In the genomic region with DNA sequence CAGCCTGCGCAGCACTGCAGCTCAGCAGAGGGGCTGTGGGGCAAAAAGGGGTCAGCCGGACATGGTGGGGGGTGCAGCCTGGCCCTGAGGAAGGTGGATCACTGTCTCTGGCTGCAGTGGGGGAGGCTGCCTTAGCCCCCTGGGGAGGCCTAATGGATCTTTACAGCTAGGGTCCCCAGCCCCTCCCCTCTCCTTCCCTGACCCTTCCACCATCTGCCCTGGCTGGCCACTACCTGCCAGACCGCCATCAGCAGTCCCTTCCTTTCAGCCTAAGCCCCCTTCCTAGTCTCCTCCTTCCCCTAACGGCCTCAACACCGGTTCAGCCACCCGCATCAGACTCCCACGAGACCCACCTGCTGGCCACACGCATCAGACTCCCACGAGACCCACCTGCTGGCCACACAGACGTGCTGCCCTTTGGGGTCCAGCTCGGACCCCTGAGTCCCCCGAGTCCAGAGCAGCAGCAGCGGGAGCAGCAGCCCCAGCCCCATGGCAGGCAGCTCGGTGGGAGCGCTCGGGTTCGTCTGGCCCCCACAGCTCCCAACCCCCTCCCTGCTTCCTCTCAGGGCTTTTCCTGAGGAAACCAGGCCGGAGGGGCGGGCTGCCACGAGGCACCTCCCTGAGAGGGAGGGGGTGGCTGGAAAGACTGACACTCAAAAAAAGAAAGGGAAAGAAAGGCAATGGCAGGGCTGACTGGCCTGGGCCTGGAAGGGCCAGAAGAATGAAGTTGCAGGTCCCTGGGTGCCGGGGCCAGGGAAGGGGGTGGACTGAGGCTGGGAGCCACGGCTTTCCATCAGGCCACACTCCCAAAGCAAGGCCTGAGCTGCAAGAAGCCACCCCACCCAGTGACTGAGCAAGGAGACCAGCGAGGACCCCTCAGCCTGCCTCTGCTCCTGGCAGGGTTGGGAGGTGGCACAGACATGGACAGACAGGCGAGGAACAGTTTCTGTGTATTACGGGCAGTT, we compare ENCODE assay signal across 8 cellular contexts. TPM values are rescaled to one million over a fixed set of nuclear protein-coding genes. Genes with fewer than 3 reads are reported as not detected.
DNase-seq lines count a peak whose midpoint lies in the region; ATAC-seq, FAIRE-seq and TF ChIP-seq lines count a peak whose summit lies in the region.

Gene SCARF1, minus strand, starts transcription at position 526 of the 965 bp plus-strand sequence. Its CDS starts 35 bp downstream, at position 491.

- H3K36me3 Mint-ChIP-seq in activated T-helper 1 cell treated with anti-CD3 and anti-CD28 coated beads, Interleukin-12 subunit alpha, Interleukin-12 subunit beta, Interleukin-2, Interleukin-4 antibody, amounts not matched to agents 30 ng/mL and 10 ng/mL and 1 ng/mL, durations not matched to agents 14 hours and 24 hours and 36 hours (ENCODE audit: low read depth) = peaks cover 7% of the 10 kb centered on the region

- DNase-seq in GM18507 (ENCODE audit: extremely low spot score, insufficient read length, low read depth) = no peak
- no peak for DNase-seq in activated T-helper 1 cell treated with anti-CD3 and anti-CD28 coated beads, Interleukin-12 subunit alpha, Interleukin-12 subunit beta, Interleukin-2, Interleukin-4 antibody, amounts not matched to agents 30 ng/mL and 10 ng/mL and 1 ng/mL, durations not matched to agents 14 hours and 24 hours and 36 hours (ENCODE audit: low spot score)
- no peak for DNase-seq in keratinocyte (ENCODE audit: low read depth, low spot score)
- DNase-seq in spleen = peak; percentile 89
- DNase-seq in COLO668 (lab: John Stamatoyannopoulos, UW; ENCODE audit: unreplicated experiment) = no peak
- no peak for DNase-seq in effector CD4-positive, alpha-beta T cell
- no peak for DNase-seq in ACHN

- H3K79me2 ChIP-seq in keratinocyte (ENCODE audit: control insufficient read depth, insufficient read depth, low read length) = no peaks in the 10 kb centered on the region

- H3K9me3 ChIP-seq in keratinocyte (ENCODE audit: control insufficient read depth, low read depth, low read length) = no peaks in the 10 kb centered on the region
- H3K9me3 ChIP-seq in spleen = no peaks in the 10 kb centered on the region

- no peak for TF ChIP-seq CTCF in keratinocyte (optimal IDR thresholded peaks at IDR 0.05 in 1 of 3, IDR thresholded peaks at IDR 0.05 in 1 of 3, conservative IDR thresholded peaks at IDR 0.05 in 1 of 3; ENCODE audit: extremely low read depth in 1 of 3, insufficient read depth in 2 of 3, low read length in 3 of 3)
- TF ChIP-seq CTCF in spleen (IDR thresholded peaks at IDR 0.05 in 8 of 11, conservative IDR thresholded peaks at IDR 0.05 in 3 of 11) = no peak

- H3K27ac ChIP-seq in keratinocyte (ENCODE audit: control insufficient read depth, insufficient read depth, low read length) (no peak within 1 kb of the TSS), spleen (peak within 1 kb of the TSS; percentile 71 to 99 (median 86))

- peak within 1 kb of the TSS; percentile 67 for H3K4me2 ChIP-seq in keratinocyte (ENCODE audit: control insufficient read depth, extremely low read depth, insufficient read depth, low read depth, low read length)

- H2AFZ ChIP-seq in keratinocyte (ENCODE audit: control insufficient read depth, low read length) = no peak within 1 kb of the TSS

- FAIRE-seq in GM18507 (lab: Jason Lieb, UNC) (peak; percentile 36), keratinocyte (lab: Jason Lieb, UNC) (no peak)

- no peak within 1 kb of the TSS for H3K9ac ChIP-seq in keratinocyte (ENCODE audit: control insufficient read depth, extremely low read depth, insufficient read depth, low read length)

- H3K27me3 ChIP-seq in keratinocyte (ENCODE audit: control insufficient read depth, extremely low read depth, insufficient read depth, low read length) (no peaks in the 10 kb centered on the region), spleen (replicated peaks in 1 of 7) (no peaks in the 10 kb centered on the region)

- no peaks in the 10 kb centered on the region for H4K20me1 ChIP-seq in keratinocyte (ENCODE audit: control insufficient read depth, extremely low read depth, insufficient read depth, low read length)

- dilution Hi-C loops in keratinocyte (cut with MboI; ENCODE audit: extremely low pct_ligation_motif_present, low sequenced_read_pairs) = no loop called here

- H3K4me3 ChIP-seq in keratinocyte (ENCODE audit: control insufficient read depth in 2 of 3, extremely low read depth in 1 of 3, insufficient read depth in 2 of 3, low read depth in 1 of 3, low read length in 3 of 3) (no peak within 1 kb of the TSS), spleen (peak within 1 kb of the TSS; percentile 27 to 84 (median 66))

- peaks cover 26% of the 10 kb centered on the region for H3K4me1 Mint-ChIP-seq in activated T-helper 1 cell treated with anti-CD3 and anti-CD28 coated beads, Interleukin-12 subunit alpha, Interleukin-12 subunit beta, Interleukin-2, Interleukin-4 antibody, amounts not matched to agents 30 ng/mL and 10 ng/mL and 1 ng/mL, durations not matched to agents 14 hours and 24 hours and 36 hours (ENCODE audit: low read depth)

- H3K36me3 ChIP-seq in keratinocyte (ENCODE audit: control insufficient read depth in 2 of 2, extremely low read depth in 1 of 2, insufficient read depth in 2 of 2, low read length in 2 of 2) (peaks cover 0 to 1% of the 10 kb centered on the region in 2 experiments), spleen (peaks cover 0 to 33% (median 4%) of the 10 kb centered on the region in 6 donors)

- H3K9me1 ChIP-seq in keratinocyte (ENCODE audit: control insufficient read depth, extremely low read depth, insufficient read depth, low read length) = no peaks in the 10 kb centered on the region

- intact Hi-C loops in activated T-helper 1 cell treated with anti-CD3 and anti-CD28 coated beads, Interleukin-12 subunit alpha, Interleukin-12 subunit beta, Interleukin-2, Interleukin-4 antibody, amounts not matched to agents 30 ng/mL and 10 ng/mL and 1 ng/mL, durations not matched to agents 14 hours and 24 hours and 36 hours (cut with micrococcal nuclease) = loop anchor here (5.0 kb wide), 2 partner anchors 158 to 397 kb away; partner anchors contain the start of gene OVCA2
- intact Hi-C loops in spleen (cut with DNase I; ENCODE audit: low total_unique reads) = no loop called here

- 25 to 33% (median 28%) methylated on average over 19 to 25 of the region's 25 CpGs for WGBS in spleen, 5 donors

- no peak for ATAC-seq in GM19452 (IDR thresholded peaks at IDR 0.05; ENCODE audit: unreplicated experiment)

- H3K4me1 ChIP-seq in keratinocyte (ENCODE audit: control insufficient read depth, extremely low read depth, insufficient read depth, low read length) (peaks cover 31% of the 10 kb centered on the region), spleen (peaks cover 46 to 80% (median 66%) of the 10 kb centered on the region in 6 donors)

- no peaks in the 10 kb centered on the region for H3K9me3 Mint-ChIP-seq in activated T-helper 1 cell treated with anti-CD3 and anti-CD28 coated beads, Interleukin-12 subunit alpha, Interleukin-12 subunit beta, Interleukin-2, Interleukin-4 antibody, amounts not matched to agents 30 ng/mL and 10 ng/mL and 1 ng/mL, durations not matched to agents 14 hours and 24 hours and 36 hours

- peak within 1 kb of the TSS; percentile 85 for H3K4me3 Mint-ChIP-seq in activated T-helper 1 cell treated with anti-CD3 and anti-CD28 coated beads, Interleukin-12 subunit alpha, Interleukin-12 subunit beta, Interleukin-2, Interleukin-4 antibody, amounts not matched to agents 30 ng/mL and 10 ng/mL and 1 ng/mL, durations not matched to agents 14 hours and 24 hours and 36 hours

- H3K27ac Mint-ChIP-seq in activated T-helper 1 cell treated with anti-CD3 and anti-CD28 coated beads, Interleukin-12 subunit alpha, Interleukin-12 subunit beta, Interleukin-2, Interleukin-4 antibody, amounts not matched to agents 30 ng/mL and 10 ng/mL and 1 ng/mL, durations not matched to agents 14 hours and 24 hours and 36 hours = peak within 1 kb of the TSS; percentile 97

- in situ Hi-C loops in ACHN (cut with HindIII; ENCODE audit: low pct_ligation_motif_present, low pct_unique_long_range_greater_than_20kb, low sequenced_read_pairs) = no loop called here

- peak in 1 of 3 donors; percentile 28 for TF ChIP-seq POLR2A in spleen (IDR thresholded peaks at IDR 0.05)

- peaks cover 2% of the 10 kb centered on the region for H3K27me3 Mint-ChIP-seq in activated T-helper 1 cell treated with anti-CD3 and anti-CD28 coated beads, Interleukin-12 subunit alpha, Interleukin-12 subunit beta, Interleukin-2, Interleukin-4 antibody, amounts not matched to agents 30 ng/mL and 10 ng/mL and 1 ng/mL, durations not matched to agents 14 hours and 24 hours and 36 hours (ENCODE audit: insufficient read depth)

RNA-seq across cellular contexts. Expression of gene SCARF1, which starts in this region (rescaled TPM):
- total RNA-seq in activated T-helper 1 cell treated with anti-CD3 and anti-CD28 coated beads, Interleukin-12 subunit alpha, Interleukin-12 subunit beta, Interleukin-2, Interleukin-4 antibody, amounts not matched to agents 30 ng/mL and 10 ng/mL and 1 ng/mL, durations not matched to agents 14 hours and 24 hours and 36 hours = 7.3 and 9.3 TPM in 2 replicates
- polyA plus RNA-seq in keratinocyte (0.05 to 0.18 TPM (median 0.06 TPM) in 3 replicates), spleen (10 to 100 TPM in 2 of 3 donors, 1 to 10 TPM in 1; 5.1 to 31.2 (median 13.6) TPM)
- not detected for polyA plus RNA-seq in keratinocyte (2011; ENCODE audit: low read depth)
- polyA plus RNA-seq in keratinocyte (2011; cell fraction: cytosol; rRNA removed) = 0.01 TPM in 2 replicates
- polyA plus RNA-seq in keratinocyte (2011; cell fraction: nucleus; rRNA removed) = 0.36 and 0.67 TPM in 2 replicates
- 0.03 and 0.18 TPM in 2 replicates for polyA plus RNA-seq in keratinocyte (2012; ENCODE audit: low replicate concordance)
- 0.10 to 0.13 TPM in 2 of 3 replicates, not detected in the other for polyA minus RNA-seq in keratinocyte
- not detected for polyA minus RNA-seq in keratinocyte (2011; cell fraction: cytosol; rRNA and poly(A)+ RNA removed)
- 0.32 TPM in 1 of 2 replicates, not detected in the other for polyA minus RNA-seq in keratinocyte (2011; cell fraction: nucleus; rRNA and poly(A)+ RNA removed)
- total RNA-seq in spleen = 100 to 1,000 TPM in 2 of 7 donors, 10 to 100 TPM in 5; 55.5 to 112 (median 66.5) TPM

Comparison
In these comparisons a context has a peak if more than half of its experiments do, and no peak if none do; other contexts are left out.
1. H3K4me3 ChIP-seq: peak in spleen (8 of 8); none in keratinocyte (0 of 3).